In genomic region chr1:174204697-174205308, GRCh38 we compare ENCODE assay signal across 11 cellular contexts. TPM values are rescaled to one million over a fixed set of nuclear protein-coding genes. Genes with fewer than 3 reads are reported as not detected.
DNase-seq lines count a peak whose midpoint lies in the region; ATAC-seq and TF ChIP-seq lines count a peak whose summit lies in the region.
"Had no signal": no experiment of that assay in that cellular context is flagged by ENCODE, and none has a peak within 500 bp of the region (broad histone marks: within the 10 kb centered on the region; RNA-seq: fewer than 3 reads in every experiment).

No MANE protein-coding gene starts in this region.

- WGBS in psoas muscle, 3 donors = 90 to 95% (median 92%) methylated on average over 7 of the region's 7 CpGs

- ATAC-seq in activated CD4-positive, CD25-positive, alpha-beta regulatory T cell treated with anti-CD3 and anti-CD28 coated beads, Interleukin-2, amount 50 U/mL, for 24 hours = peak; percentile 73 to 79
- ATAC-seq in HG03439 (IDR thresholded peaks at IDR 0.05; ENCODE audit: unreplicated experiment) (peak; percentile 61), WTC11 (peak; percentile 36; the same call in 1 of the 2 replicates), psoas muscle (no peak)
- peak; percentile 46 for ATAC-seq in naive thymus-derived CD4-positive, alpha-beta T cell
- ATAC-seq: SK-N-SH treated with all-trans-retinoic acid at 6 μM for 48 hours had no signal

- H3K27me3 ChIP-seq in naive thymus-derived CD4-positive, alpha-beta T cell (ENCODE audit: control insufficient read depth in 2 of 2, insufficient read depth in 2 of 2, low read length in 2 of 2) = no peaks in the 10 kb centered on the region
- no peaks in the 10 kb centered on the region for H3K27me3 ChIP-seq in psoas muscle (ENCODE audit: insufficient read depth in 3 of 3, low read length in 2 of 3)
- no peaks in the 10 kb centered on the region for H3K27me3 ChIP-seq in H7 (ENCODE audit: control insufficient read depth, insufficient read depth, low read length)

- no peak overlapping the region for H3K27ac Mint-ChIP-seq in WTC11
- H3K27ac Mint-ChIP-seq in naive thymus-derived CD4-positive, alpha-beta T cell = peak overlapping the region in 3 of 9 donors; percentile 4 to 51 (median 12)
- H3K27ac Mint-ChIP-seq: activated naive CD8-positive, alpha-beta T cell treated with anti-CD3 and anti-CD28 coated beads, Interleukin-2, amount 10 ng/mL, durations not matched to agents 7 days and 5 days had no signal

- H3K9me3 ChIP-seq in naive thymus-derived CD4-positive, alpha-beta T cell (ENCODE audit: control insufficient read depth in 2 of 3, low read length in 3 of 3) = no peaks in the 10 kb centered on the region
- peaks cover 11% of the 10 kb centered on the region for H3K9me3 ChIP-seq in psoas muscle

- H3K4me3 Mint-ChIP-seq in WTC11 = no peak overlapping the region
- H3K4me3 Mint-ChIP-seq in naive thymus-derived CD4-positive, alpha-beta T cell = peak overlapping the region in 3 of 10 donors; percentile 2 to 13 (median 3)
- H3K4me3 Mint-ChIP-seq: activated naive CD8-positive, alpha-beta T cell treated with anti-CD3 and anti-CD28 coated beads, Interleukin-2, amount 10 ng/mL, durations not matched to agents 7 days and 5 days had no signal

- H3K36me3 Mint-ChIP-seq in WTC11 = peaks cover under 1% of the 10 kb centered on the region; the same call in 1 of the 2 replicates
- H3K36me3 Mint-ChIP-seq in naive thymus-derived CD4-positive, alpha-beta T cell = peaks cover under 1 to 33% (median 5%) of the 10 kb centered on the region in 5 donors

- no peak overlapping the region for H3K4me3 ChIP-seq in naive thymus-derived CD4-positive, alpha-beta T cell (ENCODE audit: low read length)
- no peak overlapping the region for H3K4me3 ChIP-seq in psoas muscle
- no peak overlapping the region for H3K4me3 ChIP-seq in H7 (ENCODE audit: insufficient read depth, low read depth, low read length)

- POLR2A ChIA-PET in WTC11 (lab: Charles Lee) = no interaction called here
- POLR2A ChIA-PET in naive thymus-derived CD4-positive, alpha-beta T cell (lab: Charles Lee) = no interaction called here

- TF ChIP-seq CTCF in WTC11 (IDR thresholded peaks at IDR 0.05) = no peak
- TF ChIP-seq CTCF in psoas muscle (IDR thresholded peaks at IDR 0.05) = no peak

- DNase-seq in activated CD4-positive, CD25-positive, alpha-beta regulatory T cell treated with anti-CD3 and anti-CD28 coated beads, Interleukin-2, amount 50 U/mL, for 72 hours = no peak
- DNase-seq in WTC11 (ENCODE audit: low spot score) = no peak
- DNase-seq in naive thymus-derived CD4-positive, alpha-beta T cell = no peak
- DNase-seq in SW 1271 (lab: John Stamatoyannopoulos, UW) = no peak
- DNase-seq in psoas muscle = no peak
- no peak for DNase-seq in H7
- DNase-seq: activated naive CD8-positive, alpha-beta T cell treated with anti-CD3 and anti-CD28 coated beads, Interleukin-2, amount 10 ng/mL, durations not matched to agents 7 days and 5 days; NCI-H2029 treated with DMSO at 0.1 percent for 48 hours had no signal

- H3K27me3 Mint-ChIP-seq in WTC11 (ENCODE audit: low read depth) = no peaks in the 10 kb centered on the region
- no peaks in the 10 kb centered on the region for H3K27me3 Mint-ChIP-seq in naive thymus-derived CD4-positive, alpha-beta T cell
- H3K27me3 Mint-ChIP-seq: activated naive CD8-positive, alpha-beta T cell treated with anti-CD3 and anti-CD28 coated beads, Interleukin-2, amount 10 ng/mL, durations not matched to agents 7 days and 5 days had no signal

- CTCF ChIA-PET in WTC11 (lab: Charles Lee) = interaction anchor here (3.6 kb wide), 1 partner anchor 13 kb away, joined by 16 read pairs; no protein-coding TSS in a partner anchor
- CTCF ChIA-PET in naive thymus-derived CD4-positive, alpha-beta T cell (lab: Charles Lee) = interaction anchor here (0.6 to 1.7 kb wide), 2 partner anchors 13 to 288 kb away, joined by 3 to 5 read pairs; no protein-coding TSS in a partner anchor

- H3K36me3 ChIP-seq in naive thymus-derived CD4-positive, alpha-beta T cell (ENCODE audit: control insufficient read depth in 2 of 3, insufficient read depth in 3 of 3, low read length in 3 of 3) = no peaks in the 10 kb centered on the region
- H3K36me3 ChIP-seq in psoas muscle (ENCODE audit: insufficient read depth in 1 of 2, low read depth in 1 of 2) (no peaks in the 10 kb centered on the region), H7 (replicated peaks; ENCODE audit: control insufficient read depth, insufficient read depth, low read length) (no peaks in the 10 kb centered on the region)

- intact Hi-C loops in naive thymus-derived CD4-positive, alpha-beta T cell (cut with micrococcal nuclease) = loop anchor here in 1 of 2 donors (5.0 kb wide), 1 partner anchor 353 kb away; no protein-coding TSS in a partner anchor
- intact Hi-C loops in psoas muscle (cut with DNase I) = loop anchor here in 1 of 2 donors (10.0 kb wide), 1 partner anchor 180 kb away; the partner anchor contains the start of gene RC3H1

- peaks cover 23% of the 10 kb centered on the region for H3K9me3 Mint-ChIP-seq in WTC11
- peaks cover 0 to 20% (median 0%) of the 10 kb centered on the region in 11 donors for H3K9me3 Mint-ChIP-seq in naive thymus-derived CD4-positive, alpha-beta T cell

- H3K4me1 Mint-ChIP-seq in WTC11 = peaks cover 20% of the 10 kb centered on the region
- peaks cover 32 to 65% (median 42%) of the 10 kb centered on the region in 7 donors for H3K4me1 Mint-ChIP-seq in naive thymus-derived CD4-positive, alpha-beta T cell

- no peak overlapping the region for H3K27ac ChIP-seq in naive thymus-derived CD4-positive, alpha-beta T cell (ENCODE audit: low read depth, low read length)
- H3K27ac ChIP-seq in psoas muscle = no peak overlapping the region

- peaks cover 16 to 21% of the 10 kb centered on the region in 2 donors for H3K4me1 ChIP-seq in naive thymus-derived CD4-positive, alpha-beta T cell (ENCODE audit: control insufficient read depth in 2 of 2, insufficient read depth in 2 of 2, low read length in 2 of 2)
- peaks cover 12% of the 10 kb centered on the region for H3K4me1 ChIP-seq in psoas muscle

TF ChIP-seq in WTC11, 78 proteins besides CTCF, POLR2A, EP300 and RAD21:
- TF ChIP-seq ZNF671 (CRISPR knock-in tag; IDR thresholded peaks at IDR 0.05) = no peak

RNA-seq across cellular contexts. Expression of gene RABGAP1L, which starts 45.5 kb away (rescaled TPM):
- 76.9 to 126 TPM (median 116 TPM) in 3 replicates for total RNA-seq in WTC11 (2021)
- total RNA-seq in naive thymus-derived CD4-positive, alpha-beta T cell = 10 to 100 TPM; 51.9 to 97.4 (median 74.3) TPM
- polyA plus RNA-seq in naive thymus-derived CD4-positive, alpha-beta T cell = 10 to 100 TPM; 38.4 to 40.4 TPM
- 10 to 100 TPM in 2 of 4 donors, 1 to 10 TPM in 2; 8.7 to 14.4 (median 11.7) TPM for total RNA-seq in psoas muscle
- polyA plus RNA-seq in psoas muscle = 1 to 10 TPM; 2.9 to 5.5 (median 5.0) TPM
- total RNA-seq in H7 (2014; rRNA removed; shearing (Covaris generic)) = 31.9 and 57.9 TPM in 2 replicates

Comparison
In these comparisons a context has a peak if more than half of its experiments do, and no peak if none do; other contexts are left out.
1. ATAC-seq: peak in activated CD4-positive, CD25-positive, alpha-beta regulatory T cell treated with anti-CD3 and anti-CD28 coated beads, Interleukin-2, amount 50 U/mL, for 24 hours (2 of 2), HG03439 (single experiment), WTC11 (single experiment) and naive thymus-derived CD4-positive, alpha-beta T cell (single experiment); none in psoas muscle (0 of 4).